In genomic region chr3:125161607-125162219, GRCh38 we compare ENCODE assay signal across 1 cellular context.
TF ChIP-seq lines count a peak whose summit lies in the region.

No MANE protein-coding gene starts in this region.

TF ChIP-seq in HepG2, 621 proteins besides CTCF, POLR2A, EP300 and RAD21 (continued from another document):
- TF ChIP-seq ZNF710 (CRISPR knock-in tag; IDR thresholded peaks at IDR 0.05; ENCODE audit: borderline replicate concordance) (no peak), BATF2 (CRISPR knock-in tag; IDR thresholded peaks at IDR 0.05) (no peak), ZFP36L1 (CRISPR knock-in tag; IDR thresholded peaks at IDR 0.05) (no peak), ZNF138 (CRISPR knock-in tag; IDR thresholded peaks at IDR 0.05; ENCODE audit: low read depth) (no peak)
